ENCODE assay signal across 1 cellular context in the genomic region with DNA sequence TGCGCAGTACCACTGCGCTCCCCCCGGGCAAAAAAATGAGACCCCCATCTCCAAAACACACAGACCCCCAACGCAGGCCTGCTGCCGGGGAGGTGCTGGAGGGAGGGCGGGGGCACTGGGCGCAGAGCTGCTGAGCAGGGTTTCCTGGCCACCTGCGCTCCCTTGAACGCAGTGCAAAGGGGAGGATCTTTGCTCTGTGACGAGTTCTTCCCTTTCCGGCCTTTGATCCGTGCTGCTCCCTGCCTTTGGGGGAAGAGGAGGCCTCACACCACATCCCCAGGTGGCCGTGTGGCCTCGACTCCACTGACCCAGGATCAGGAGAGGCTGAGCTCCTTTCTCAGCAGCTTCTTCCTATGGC.
TF ChIP-seq lines count a peak whose summit lies in the region.

No MANE protein-coding gene starts in this region.

TF ChIP-seq in HepG2, 621 proteins besides CTCF, POLR2A, EP300 and RAD21:
- 0 out of 2 replicates have a peak, but pooled peaks have one; percentile 15 for TF ChIP-seq SP2 (CRISPR knock-in tag; IDR thresholded peaks at IDR 0.05)
- TF ChIP-seq ZNF350 (CRISPR knock-in tag; IDR thresholded peaks at IDR 0.05; ENCODE audit: borderline replicate concordance, low read depth), result no peak
- no peak for TF ChIP-seq ZNF367 (CRISPR knock-in tag; IDR thresholded peaks at IDR 0.05; ENCODE audit: borderline replicate concordance)
- TF ChIP-seq AGO2 (optimal IDR thresholded peaks at IDR 0.05; ENCODE audit: low read depth, low read length), result peak; percentile 12
- TF ChIP-seq, protein P1, sequence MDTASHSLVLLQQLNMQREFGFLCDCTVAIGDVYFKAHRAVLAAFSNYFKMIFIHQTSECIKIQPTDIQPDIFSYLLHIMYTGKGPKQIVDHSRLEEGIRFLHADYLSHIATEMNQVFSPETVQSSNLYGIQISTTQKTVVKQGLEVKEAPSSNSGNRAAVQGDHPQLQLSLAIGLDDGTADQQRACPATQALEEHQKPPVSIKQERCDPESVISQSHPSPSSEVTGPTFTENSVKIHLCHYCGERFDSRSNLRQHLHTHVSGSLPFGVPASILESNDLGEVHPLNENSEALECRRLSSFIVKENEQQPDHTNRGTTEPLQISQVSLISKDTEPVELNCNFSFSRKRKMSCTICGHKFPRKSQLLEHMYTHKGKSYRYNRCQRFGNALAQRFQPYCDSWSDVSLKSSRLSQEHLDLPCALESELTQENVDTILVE (CRISPR knock-in tag; IDR thresholded peaks at IDR 0.05), result no peak
- TF ChIP-seq, protein P2, sequence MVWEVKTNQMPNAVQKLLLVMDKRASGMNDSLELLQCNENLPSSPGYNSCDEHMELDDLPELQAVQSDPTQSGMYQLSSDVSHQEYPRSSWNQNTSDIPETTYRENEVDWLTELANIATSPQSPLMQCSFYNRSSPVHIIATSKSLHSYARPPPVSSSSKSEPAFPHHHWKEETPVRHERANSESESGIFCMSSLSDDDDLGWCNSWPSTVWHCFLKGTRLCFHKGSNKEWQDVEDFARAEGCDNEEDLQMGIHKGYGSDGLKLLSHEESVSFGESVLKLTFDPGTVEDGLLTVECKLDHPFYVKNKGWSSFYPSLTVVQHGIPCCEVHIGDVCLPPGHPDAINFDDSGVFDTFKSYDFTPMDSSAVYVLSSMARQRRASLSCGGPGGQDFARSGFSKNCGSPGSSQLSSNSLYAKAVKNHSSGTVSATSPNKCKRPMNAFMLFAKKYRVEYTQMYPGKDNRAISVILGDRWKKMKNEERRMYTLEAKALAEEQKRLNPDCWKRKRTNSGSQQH (CRISPR knock-in tag; IDR thresholded peaks at IDR 0.05; ENCODE audit: low read depth), result no peak
- TF ChIP-seq ZNF713 (CRISPR knock-in tag; IDR thresholded peaks at IDR 0.05), result no peak
- peak; percentile 11 for TF ChIP-seq HNRNPLL (IDR thresholded peaks at IDR 0.05; ENCODE audit: low read depth, low read length, poor library complexity, severe bottlenecking)
- TF ChIP-seq, protein P3, sequence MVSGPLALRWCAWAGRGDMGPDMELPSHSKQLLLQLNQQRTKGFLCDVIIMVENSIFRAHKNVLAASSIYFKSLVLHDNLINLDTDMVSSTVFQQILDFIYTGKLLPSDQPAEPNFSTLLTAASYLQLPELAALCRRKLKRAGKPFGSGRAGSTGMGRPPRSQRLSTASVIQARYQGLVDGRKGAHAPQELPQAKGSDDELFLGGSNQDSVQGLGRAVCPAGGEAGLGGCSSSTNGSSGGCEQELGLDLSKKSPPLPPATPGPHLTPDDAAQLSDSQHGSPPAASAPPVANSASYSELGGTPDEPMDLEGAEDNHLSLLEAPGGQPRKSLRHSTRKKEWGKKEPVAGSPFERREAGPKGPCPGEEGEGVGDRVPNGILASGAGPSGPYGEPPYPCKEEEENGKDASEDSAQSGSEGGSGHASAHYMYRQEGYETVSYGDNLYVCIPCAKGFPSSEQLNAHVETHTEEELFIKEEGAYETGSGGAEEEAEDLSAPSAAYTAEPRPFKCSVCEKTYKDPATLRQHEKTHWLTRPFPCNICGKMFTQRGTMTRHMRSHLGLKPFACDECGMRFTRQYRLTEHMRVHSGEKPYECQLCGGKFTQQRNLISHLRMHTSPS (CRISPR knock-in tag; IDR thresholded peaks at IDR 0.05; ENCODE audit: low read depth), result no peak
TF ChIP-seq in HepG2: peak in this region for 3.
